ENCODE assay signal across 13 cellular contexts in genomic region chr22:18968011-18968749, GRCh38. TPM values are rescaled to one million over a fixed set of nuclear protein-coding genes. Genes with fewer than 3 reads are reported as not detected.
A peak's percentile ranks its signal among the peaks of the same experiment; 100 is the strongest.
DNase-seq lines count a peak whose midpoint lies in the region; ATAC-seq and TF ChIP-seq lines count a peak whose summit lies in the region.
"Had no signal": no experiment of that assay in that cellular context is flagged by ENCODE, and none has a peak within 500 bp of the region (broad histone marks: within the 10 kb centered on the region; RNA-seq: fewer than 3 reads in every experiment).

No MANE protein-coding gene starts in this region.

- H3K27me3 ChIP-seq in ascending aorta: peaks cover 4% of the 10 kb centered on the region
- H3K27me3 ChIP-seq: MG63 had no signal

- H3K4me1 ChIP-seq in ascending aorta: no peaks in the 10 kb centered on the region

- intact Hi-C loops in ascending aorta (cut with DNase I): no loop called here

- H3K27ac Mint-ChIP-seq in endothelial cell (ENCODE audit: unreplicated experiment): no peak overlapping the region
- H3K27ac Mint-ChIP-seq: memory B cell; stimulated activated naive CD8-positive, alpha-beta T cell treated with anti-CD3 and anti-CD28 coated beads, Interleukin-15, Interleukin-2, amounts not matched to agents 100 ng/mL and 50 ng/mL, for 24 hours had no signal

- H3K9me3 Mint-ChIP-seq in endothelial cell (ENCODE audit: unreplicated experiment): no peaks in the 10 kb centered on the region
- H3K9me3 Mint-ChIP-seq: memory B cell; stimulated activated naive CD8-positive, alpha-beta T cell treated with anti-CD3 and anti-CD28 coated beads, Interleukin-15, Interleukin-2, amounts not matched to agents 100 ng/mL and 50 ng/mL, for 24 hours had no signal

- no peak overlapping the region for H3K4me3 Mint-ChIP-seq in endothelial cell (ENCODE audit: unreplicated experiment)
- H3K4me3 Mint-ChIP-seq: memory B cell; stimulated activated naive CD8-positive, alpha-beta T cell treated with anti-CD3 and anti-CD28 coated beads, Interleukin-15, Interleukin-2, amounts not matched to agents 100 ng/mL and 50 ng/mL, for 24 hours had no signal

- no peaks in the 10 kb centered on the region for H3K36me3 ChIP-seq in ascending aorta
- H3K36me3 ChIP-seq: esophagus muscularis mucosa, MG63 had no signal

- H3K36me3 Mint-ChIP-seq in endothelial cell (ENCODE audit: low read depth, unreplicated experiment): no peaks in the 10 kb centered on the region
- H3K36me3 Mint-ChIP-seq: memory B cell had no signal

- DNase-seq in EH (ENCODE audit: low read depth) (peak; percentile 43), M059J (ENCODE audit: low read depth) (peak; percentile 13), endothelial cell (ENCODE audit: low spot score) (peak; percentile 72), myocyte (ENCODE audit: low read depth) (peak; percentile 44), NCI-H510A treated with DMSO at 0.1 percent for 48 hours (lab: John Stamatoyannopoulos, UW) (no peak), NCI-H2196 treated with DMSO at 0.1 percent for 48 hours (lab: John Stamatoyannopoulos, UW; ENCODE audit: unreplicated experiment) (no peak), ascending aorta (ENCODE audit: low spot score in 2 of 2) (no peak)
- DNase-seq: small intestine had no signal

- no peak for ATAC-seq in GM21576 (IDR thresholded peaks at IDR 0.05; ENCODE audit: unreplicated experiment)

- peaks cover 6% of the 10 kb centered on the region for H3K27me3 Mint-ChIP-seq in endothelial cell (ENCODE audit: unreplicated experiment)

- no peak overlapping the region for H3K27ac ChIP-seq in ascending aorta
- H3K27ac ChIP-seq: esophagus muscularis mucosa had no signal

- H3K9me3 ChIP-seq in ascending aorta: no peaks in the 10 kb centered on the region
- H3K9me3 ChIP-seq: esophagus muscularis mucosa, MG63 had no signal

- no peaks in the 10 kb centered on the region for H3K4me1 Mint-ChIP-seq in endothelial cell (ENCODE audit: unreplicated experiment)
- H3K4me1 Mint-ChIP-seq: memory B cell had no signal

- no peak for TF ChIP-seq CTCF in endothelial cell (IDR thresholded peaks at IDR 0.05; ENCODE audit: unreplicated experiment)
- no peak for TF ChIP-seq CTCF in ascending aorta (IDR thresholded peaks at IDR 0.05)

- no peak overlapping the region for H3K4me3 ChIP-seq in ascending aorta
- H3K4me3 ChIP-seq: esophagus muscularis mucosa, MG63 had no signal

RNA-seq across cellular contexts. Expression of gene PRODH, which starts 32.1 kb away (rescaled TPM):
- not detected in 2 replicates for total RNA-seq in M059J (2014; rRNA removed; shearing (Covaris generic))
- total RNA-seq in endothelial cell (ENCODE audit: unreplicated experiment) (1.8 TPM), myocyte (0.43 and 0.73 TPM in 2 replicates), ascending aorta (1.4 TPM)
- 0.18 TPM for polyA plus RNA-seq in myocyte (2012)

Comparison
In these comparisons a context has a peak if more than half of its experiments do, and no peak if none do; other contexts are left out.
1. DNase-seq: peak in EH (single experiment), M059J (single experiment), endothelial cell (single experiment) and myocyte (single experiment); none in NCI-H510A treated with DMSO at 0.1 percent for 48 hours (single experiment), NCI-H2196 treated with DMSO at 0.1 percent for 48 hours (single experiment) and ascending aorta (0 of 2).